13 cellular contexts compared by ENCODE assay signal in genomic region chr3:174229916-174230315, GRCh38.
"Had no signal": no experiment of that assay in that cellular context is flagged by ENCODE, and none has a peak within 500 bp of the region (broad histone marks: within the 10 kb centered on the region; RNA-seq: fewer than 3 reads in every experiment).

No MANE protein-coding gene starts in this region.

- H3K36me3 ChIP-seq: colonic mucosa, esophagus squamous epithelium, gastrocnemius medialis, heart left ventricle, prostate gland, suprapubic skin had no signal

- H3K4me3 ChIP-seq: colonic mucosa, esophagus squamous epithelium, gastrocnemius medialis, heart left ventricle, lung, prostate gland, smooth muscle cell, suprapubic skin had no signal

- H3K9me3 ChIP-seq: colonic mucosa, esophagus squamous epithelium, gastrocnemius medialis, heart left ventricle, prostate gland, suprapubic skin had no signal

- H3K27ac ChIP-seq: colonic mucosa, esophagus squamous epithelium, gastrocnemius medialis, heart left ventricle, prostate gland, suprapubic skin had no signal

- DNase-seq: activated CD4-positive, alpha-beta T cell treated with anti-CD3 and anti-CD28 coated beads, Interleukin-2, amount 50 U/mL, for 1 hour; activated naive CD4-positive, alpha-beta T cell; colonic mucosa; esophagus squamous epithelium; gastrocnemius medialis; heart left ventricle; midbrain; right cardiac atrium; stimulated activated naive CD8-positive, alpha-beta T cell treated with anti-CD3 and anti-CD28 coated beads, Interleukin-15, Interleukin-2, amounts not matched to agents 100 U/mL and 50 U/mL, for 24 hours had no signal

- H3K27me3 ChIP-seq: colonic mucosa, esophagus squamous epithelium, gastrocnemius medialis, heart left ventricle, suprapubic skin had no signal

- H3K4me1 ChIP-seq: colonic mucosa, esophagus squamous epithelium, gastrocnemius medialis, prostate gland, suprapubic skin had no signal

- ATAC-seq: gastrocnemius medialis; heart left ventricle; right cardiac atrium; stimulated activated naive CD8-positive, alpha-beta T cell treated with anti-CD3 and anti-CD28 coated beads, Interleukin-15, Interleukin-2, amounts not matched to agents 100 U/mL and 50 U/mL, for 24 hours had no signal
